Comparison of ENCODE assay signal across 8 cellular contexts in the genomic region with DNA sequence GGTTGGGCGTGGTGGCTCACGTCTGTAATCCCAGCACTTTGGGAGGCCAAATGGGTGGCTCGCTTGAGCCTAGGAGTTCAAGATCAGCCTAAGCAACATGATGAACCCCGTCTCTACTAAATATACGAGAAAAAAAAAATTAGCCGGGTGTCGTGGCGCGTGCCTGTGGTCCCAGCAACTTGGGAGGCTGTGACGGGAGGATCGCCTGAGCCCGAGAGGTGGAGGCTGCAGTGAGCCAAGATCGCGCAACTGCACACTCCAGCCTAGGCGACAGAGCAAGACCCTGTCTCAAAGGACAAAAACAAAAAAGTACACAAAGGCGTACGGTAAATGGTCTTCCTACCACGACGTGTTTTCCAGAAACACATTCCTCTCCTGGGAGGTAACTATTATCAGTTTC. TPM values are rescaled to one million over a fixed set of nuclear protein-coding genes. Genes with fewer than 3 reads are reported as not detected.
DNase-seq lines count a peak whose midpoint lies in the region; ATAC-seq and TF ChIP-seq lines count a peak whose summit lies in the region.

No MANE protein-coding gene starts in this region.

- no peak for TF ChIP-seq CTCF in CD4-positive, alpha-beta T cell (IDR thresholded peaks at IDR 0.05)
- TF ChIP-seq CTCF in OCI-LY7 (conservative IDR thresholded peaks at IDR 0.05; ENCODE audit: low read length) (no peak), endodermal cell (conservative IDR thresholded peaks at IDR 0.05) (no peak), ovary (IDR thresholded peaks at IDR 0.05) (no peak)

- peaks cover 31% of the 10 kb centered on the region for H3K4me1 Mint-ChIP-seq in CD4-positive, alpha-beta T cell (ENCODE audit: low read depth)
- peaks cover 9% of the 10 kb centered on the region for H3K4me1 Mint-ChIP-seq in endodermal cell

- H3K4me3 ChIP-seq in OCI-LY7 (ENCODE audit: low read depth, low read length, poor library complexity, severe bottlenecking) (peak overlapping the region; percentile 87), endodermal cell (ENCODE audit: low read length) (peak overlapping the region; percentile 88), ovary (peak overlapping the region; percentile 59)

- H3K36me3 Mint-ChIP-seq in CD4-positive, alpha-beta T cell (ENCODE audit: low read depth) = peaks cover 39% of the 10 kb centered on the region
- H3K36me3 Mint-ChIP-seq in endodermal cell (ENCODE audit: low read depth) = peaks cover 14% of the 10 kb centered on the region

- no peak for TF ChIP-seq POLR2A in ovary (IDR thresholded peaks at IDR 0.05)

- WGBS in endodermal cell (ENCODE audit: insufficient coverage in 1 of 2, insufficient read length in 1 of 2), 2 experiments = 79% methylated on average over 18 to 19 of the region's 19 CpGs
- WGBS in ovary, 3 donors = 60 to 65% (median 64%) methylated on average over 19 of the region's 19 CpGs

- no peaks in the 10 kb centered on the region for H3K9me2 ChIP-seq in OCI-LY7 (ENCODE audit: insufficient read depth, low read length)

- no peaks in the 10 kb centered on the region for H3K9me3 ChIP-seq in CD4-positive, alpha-beta T cell (ENCODE audit: control insufficient read depth, low read length)
- H3K9me3 ChIP-seq in OCI-LY7 (ENCODE audit: low read length) (no peaks in the 10 kb centered on the region), endodermal cell (ENCODE audit: control insufficient read depth, low read length) (no peaks in the 10 kb centered on the region), ovary (no peaks in the 10 kb centered on the region)

- DNase-seq in CD4-positive, alpha-beta T cell = no peak
- DNase-seq in OCI-LY7 (ENCODE audit: low spot score) (no peak), endodermal cell (no peak), ovary (peak in 2 of 5 donors; percentile 34 to 37), NCI-H128 (lab: John Stamatoyannopoulos, UW; ENCODE audit: unreplicated experiment) (no peak)

- POLR2A ChIA-PET in CD4-positive, alpha-beta T cell (lab: Charles Lee) = interaction anchor here (1.4 kb wide), 1 partner anchor 10 kb away, joined by 3 read pairs; no protein-coding TSS in a partner anchor
- POLR2A ChIA-PET in OCI-LY7 (lab: Charles Lee) = no interaction called here

- H3K4me3 Mint-ChIP-seq in CD4-positive, alpha-beta T cell = peak overlapping the region; percentile 99
- H3K4me3 Mint-ChIP-seq in endodermal cell = peak overlapping the region; percentile 98

- intact Hi-C loops in CD4-positive, alpha-beta T cell (cut with DNase I, micrococcal nuclease) = loop anchor here in 1 of 2 experiments (5.0 kb wide), 1 partner anchor 132 kb away; a partner anchor contains a TSS
- intact Hi-C loops in OCI-LY7 (cut with micrococcal nuclease; ENCODE audit: unreplicated experiment) (no loop called here), ovary (cut with DNase I) (no loop called here)

- H2AFZ ChIP-seq in OCI-LY7 (ENCODE audit: low read length) = peak overlapping the region; percentile 89

- H3K4me1 ChIP-seq in OCI-LY7 (ENCODE audit: insufficient read depth, low read length, poor library complexity, severe bottlenecking) (peaks cover 16% of the 10 kb centered on the region), endodermal cell (ENCODE audit: control insufficient read depth, insufficient read depth, low read length) (no peaks in the 10 kb centered on the region), ovary (ENCODE audit: insufficient read depth) (peaks cover 1% of the 10 kb centered on the region)

- H3K27me3 Mint-ChIP-seq in CD4-positive, alpha-beta T cell = peaks cover 20% of the 10 kb centered on the region
- peaks cover 16% of the 10 kb centered on the region for H3K27me3 Mint-ChIP-seq in endodermal cell (ENCODE audit: insufficient read depth)

- no peak for ATAC-seq in CD4-positive, alpha-beta T cell (ENCODE audit: poor library complexity)
- ATAC-seq in GM18511 (IDR thresholded peaks at IDR 0.05; ENCODE audit: unreplicated experiment) = no peak
- ATAC-seq in GM19324 (IDR thresholded peaks at IDR 0.05; ENCODE audit: low FRiP score, unreplicated experiment) = no peak
- ATAC-seq in esophagus mucosa = no peak

- H3K4me2 ChIP-seq in OCI-LY7 (ENCODE audit: low read length) = peak overlapping the region; percentile 95

- TF ChIP-seq EP300 in ovary (IDR thresholded peaks at IDR 0.05) = no peak

- H3K27ac Mint-ChIP-seq in CD4-positive, alpha-beta T cell = peak overlapping the region; percentile 94
- H3K27ac Mint-ChIP-seq in endodermal cell = peak overlapping the region; percentile 99

- CTCF ChIA-PET in CD4-positive, alpha-beta T cell (lab: Charles Lee) = interaction anchor here (1.0 kb wide), 1 partner anchor 8 kb away, joined by 3 read pairs; no protein-coding TSS in a partner anchor
- CTCF ChIA-PET in OCI-LY7 (lab: Charles Lee; ENCODE audit: unreplicated experiment) = no interaction called here

- peaks cover 38% of the 10 kb centered on the region for H3K79me2 ChIP-seq in OCI-LY7 (ENCODE audit: insufficient read depth, low read depth, low read length)

- H3K9ac ChIP-seq in endodermal cell (ENCODE audit: extremely low read depth, low read length, poor library complexity, severe bottlenecking) = peak overlapping the region; percentile 91

- no peaks in the 10 kb centered on the region for H3K9me3 Mint-ChIP-seq in CD4-positive, alpha-beta T cell
- no peaks in the 10 kb centered on the region for H3K9me3 Mint-ChIP-seq in endodermal cell

- H3K27ac ChIP-seq in CD4-positive, alpha-beta T cell (ENCODE audit: low read depth, low read length) = peak overlapping the region; percentile 89
- no peak overlapping the region for H3K27ac ChIP-seq in OCI-LY7 (ENCODE audit: low read depth, low read length, poor library complexity, severe bottlenecking)
- no peak overlapping the region for H3K27ac ChIP-seq in endodermal cell (ENCODE audit: low read depth, low read length)
- peak overlapping the region in 1 of 2 donors; percentile 85 for H3K27ac ChIP-seq in ovary

- peaks cover 7% of the 10 kb centered on the region for H3K27me3 ChIP-seq in CD4-positive, alpha-beta T cell (ENCODE audit: control insufficient read depth, insufficient read depth, low read length)
- no peaks in the 10 kb centered on the region for H3K27me3 ChIP-seq in endodermal cell (ENCODE audit: control insufficient read depth, insufficient read depth, low read length, poor library complexity, severe bottlenecking)
- H3K27me3 ChIP-seq in ovary = no peaks in the 10 kb centered on the region

- peaks cover 8% of the 10 kb centered on the region for H4K20me1 ChIP-seq in OCI-LY7 (ENCODE audit: insufficient read depth, low read length)

- H3K36me3 ChIP-seq in OCI-LY7 (ENCODE audit: insufficient read depth, low read length) (peaks cover 17% of the 10 kb centered on the region), endodermal cell (ENCODE audit: control insufficient read depth, insufficient read depth, low read length) (peaks cover 17% of the 10 kb centered on the region), ovary (no peaks in the 10 kb centered on the region)

- no TSS peak for BruUV-seq in OCI-LY7 (replicated peaks; lab: Mats Ljungman, UMichigan)

RNA-seq across cellular contexts. Expression of a gene that starts 0.5 kb away (rescaled TPM):
- 10 to 100 TPM; 31.3 to 31.9 TPM for total RNA-seq in CD4-positive, alpha-beta T cell
- total RNA-seq in OCI-LY7 (2014; rRNA removed; shearing (Covaris generic)) = 29.2 and 40.0 TPM in 2 replicates
- total RNA-seq in OCI-LY7 (2022) = 35.8 and 37.3 TPM in 2 replicates
- 10 to 100 TPM; 26.7 to 31.9 TPM for total RNA-seq in endodermal cell
- polyA plus RNA-seq in endodermal cell (2013, experiment 1 of 2) = 14.1 TPM
- polyA plus RNA-seq in endodermal cell (2013, experiment 2 of 2) = 15.2 TPM
- total RNA-seq in ovary = 10 to 100 TPM; 22.1 to 41.6 (median 25.1) TPM
- 10 to 100 TPM in 1 of 2 donors, 1 to 10 TPM in 1; 8.6 to 12.9 TPM for polyA plus RNA-seq in ovary
- total RNA-seq in esophagus mucosa = 14.1 TPM
